1 cellular context compared by ENCODE assay signal in the genomic region with DNA sequence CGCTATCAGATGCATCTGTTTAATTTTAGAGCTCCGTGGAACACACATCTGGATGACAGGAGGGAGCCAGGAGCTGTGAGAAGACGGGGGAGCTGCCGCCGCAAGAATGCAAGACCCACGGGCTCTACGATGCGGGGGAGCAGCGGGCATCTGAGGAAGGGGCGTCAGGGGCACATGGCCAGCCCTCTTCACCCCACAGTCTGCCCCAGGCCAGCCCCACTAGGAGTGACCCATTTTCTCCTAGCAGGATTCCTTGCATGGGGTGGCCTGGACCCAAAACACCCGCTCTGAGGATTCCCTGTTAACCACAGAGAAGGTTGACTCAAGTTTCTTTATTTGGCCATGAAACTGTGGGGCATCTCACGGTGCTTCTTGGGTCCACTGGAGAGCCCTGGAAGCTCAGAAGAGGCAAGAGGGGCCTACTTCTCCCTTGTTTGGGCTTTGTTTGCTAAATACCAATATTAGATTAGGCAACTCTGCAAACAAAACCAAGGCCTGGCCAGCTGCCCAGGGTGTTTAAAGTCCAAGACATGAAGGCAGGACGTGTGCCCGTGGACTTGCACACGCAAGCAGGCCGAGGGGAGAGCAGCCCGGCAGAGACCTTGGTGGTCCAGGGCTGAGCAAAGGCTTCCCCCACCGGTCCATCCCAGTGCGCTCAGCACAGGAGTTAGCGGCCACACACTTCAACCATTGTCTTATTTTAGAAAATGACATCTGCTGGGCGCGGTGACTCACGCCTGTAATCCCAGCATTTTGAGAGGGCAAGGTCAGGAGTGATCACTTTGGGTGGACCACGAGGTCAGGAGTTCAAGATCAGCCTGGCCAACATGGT.
TF ChIP-seq lines count a peak whose summit lies in the region.

No MANE protein-coding gene starts in this region.

TF ChIP-seq in HepG2, 621 proteins besides CTCF, POLR2A, EP300 and RAD21 (continued from another document):
- TF ChIP-seq LCORL (IDR thresholded peaks at IDR 0.05) = peak; percentile 51; the same call in 1 of the 2 replicates
- TF ChIP-seq LCORL (CRISPR knock-in tag; IDR thresholded peaks at IDR 0.05) = peak; percentile 99
- peak; percentile 94; the same call in 1 of the 2 replicates for TF ChIP-seq ZNF292 (CRISPR knock-in tag; IDR thresholded peaks at IDR 0.05; ENCODE audit: borderline replicate concordance, low read depth)
- peak; percentile 82; the same call in 1 of the 2 replicates for TF ChIP-seq ZMAT3 (CRISPR knock-in tag; conservative IDR thresholded peaks at IDR 0.05)
